In genomic region chr20:56411287-56411686, GRCh38 we compare ENCODE assay signal across 1 cellular context.
A peak's percentile ranks its signal among the peaks of the same experiment; 100 is the strongest.
TF ChIP-seq lines count a peak whose summit lies in the region.

No MANE protein-coding gene starts in this region.

TF ChIP-seq in HEK293, 187 proteins besides CTCF, POLR2A, EP300 and RAD21:
- peak; percentile 7 for TF ChIP-seq ZBTB26 (tag by site-specific recombination; optimal IDR thresholded peaks at IDR 0.05)
